Comparison of ENCODE assay signal across 8 cellular contexts in genomic region chr9:135961277-135961705, GRCh38. TPM values are rescaled to one million over a fixed set of nuclear protein-coding genes. Genes with fewer than 3 reads are reported as not detected.
A peak's percentile ranks its signal among the peaks of the same experiment; 100 is the strongest.
DNase-seq lines count a peak whose midpoint lies in the region; ATAC-seq and TF ChIP-seq lines count a peak whose summit lies in the region.

UBAC1 (minus strand) TSS chr9:135961373; CDS start chr9:135961162, 211 bp downstream.

- H3K4me1 ChIP-seq in adrenal gland (replicated peaks in 1 of 2) (peaks cover 6 to 13% of the 10 kb centered on the region in 2 donors), heart right ventricle (peaks cover 4 to 47% (median 38%) of the 10 kb centered on the region in 9 donors)

- peak within 1 kb of the TSS; percentile 34 to 99 (median 62) for H3K4me3 ChIP-seq in adrenal gland
- peak within 1 kb of the TSS; percentile 53 to 97 (median 90) for H3K4me3 ChIP-seq in heart right ventricle

- no peak for TF ChIP-seq POLR2A in adrenal gland (IDR thresholded peaks at IDR 0.05)

- H3K4me1 Mint-ChIP-seq in type B pancreatic cell (ENCODE audit: unreplicated experiment): peaks cover 27% of the 10 kb centered on the region

- no peaks in the 10 kb centered on the region for H3K9me3 Mint-ChIP-seq in type B pancreatic cell

- H3K36me3 ChIP-seq in adrenal gland (replicated peaks in 1 of 2) (no peaks in the 10 kb centered on the region), heart right ventricle (no peaks in the 10 kb centered on the region)

- no peaks in the 10 kb centered on the region for H3K9me3 ChIP-seq in adrenal gland (replicated peaks in 1 of 3)
- no peaks in the 10 kb centered on the region for H3K9me3 ChIP-seq in heart right ventricle

- peak; percentile 90 for DNase-seq in NCI-H146 (lab: John Stamatoyannopoulos, UW)
- peak; percentile 89 to 96 (median 92) for DNase-seq in T-helper 1 cell
- DNase-seq in adrenal gland: peak; percentile 94 to 98 (median 96)
- DNase-seq in heart right ventricle: peak; percentile 95 to 97
- peak; percentile 94 to 100 (median 96) for DNase-seq in posterior cingulate gyrus
- DNase-seq in type B pancreatic cell (ENCODE audit: extremely low spot score, unreplicated experiment): peak; percentile 96

- H3K4me3 Mint-ChIP-seq in type B pancreatic cell: peak within 1 kb of the TSS; percentile 90

- H3K27ac ChIP-seq in adrenal gland (peak within 1 kb of the TSS; percentile 40 to 95 (median 76)), heart right ventricle (peak within 1 kb of the TSS; percentile 81 to 98 (median 96))

- H3K36me3 Mint-ChIP-seq in type B pancreatic cell: no peaks in the 10 kb centered on the region

- peak; percentile 45 for TF ChIP-seq CTCF in GM12873 (IDR thresholded peaks at IDR 0.05; ENCODE audit: insufficient read depth, low read depth, low read length, missing control alignments)
- TF ChIP-seq CTCF in adrenal gland (IDR thresholded peaks at IDR 0.05): peak in 5 of 6 experiments; percentile 21 to 63 (median 47)
- TF ChIP-seq CTCF in heart right ventricle (IDR thresholded peaks at IDR 0.05): peak; percentile 17 to 67 (median 51)
- TF ChIP-seq CTCF in type B pancreatic cell (conservative IDR thresholded peaks at IDR 0.05): peak; percentile 58

- no peaks in the 10 kb centered on the region for H3K27me3 Mint-ChIP-seq in type B pancreatic cell

- intact Hi-C loops in adrenal gland (cut with DNase I) (loop anchor here in 1 of 2 donors (10.0 kb wide), 1 partner anchor 256 kb away; the partner anchor contains the start of gene KCNT1), heart right ventricle (cut with DNase I) (loop anchor here in 5 of 10 donors (2.0 to 5.0 kb wide), 4 partner anchors 54 to 321 kb away; partner anchors contain the start of genes TMEM250 (in 3 of the 5) and CAMSAP1 (in 2 of the 5)), posterior cingulate gyrus (cut with DNase I) (loop anchor here (1.0 to 5.0 kb wide), 3 partner anchors 54 to 157 kb away; partner anchors contain the start of genes CAMSAP1 and TMEM250)

- 0% methylated on average over 9 to 53 of the region's 53 CpGs for WGBS in adrenal gland, 4 donors
- WGBS in heart right ventricle, 2 donors: 0 to 1% methylated on average over 51 to 53 of the region's 53 CpGs

- ATAC-seq in HG02870 (IDR thresholded peaks at IDR 0.05; ENCODE audit: unreplicated experiment): peak; percentile 92
- peak; percentile 84 to 96 (median 93) for ATAC-seq in heart right ventricle

- peak within 1 kb of the TSS; percentile 96 for H3K27ac Mint-ChIP-seq in type B pancreatic cell

- H3K27me3 ChIP-seq in adrenal gland: no peaks in the 10 kb centered on the region
- H3K27me3 ChIP-seq in heart right ventricle: no peaks in the 10 kb centered on the region

RNA-seq across cellular contexts. Expression of gene UBAC1, which starts in this region (rescaled TPM):
- total RNA-seq in adrenal gland: 10 to 100 TPM; 25.5 to 51.8 (median 37.9) TPM
- polyA plus RNA-seq in adrenal gland: 10 to 100 TPM; 20.2 to 63.3 (median 60.5) TPM
- 100 to 1,000 TPM in 2 of 10 donors, 10 to 100 TPM in 8; 73.8 to 138 (median 85.4) TPM for total RNA-seq in heart right ventricle
- polyA plus RNA-seq in heart right ventricle: 100 to 1,000 TPM in 1 of 2 donors, 10 to 100 TPM in 1; 83.8 to 172 TPM
- 34.5 and 45.2 TPM in 2 replicates for total RNA-seq in type B pancreatic cell (ENCODE audit: low replicate concordance)

Comparison
In these comparisons a context has a peak if more than half of its experiments do, and no peak if none do; other contexts are left out.
1. Peak in every context shown above with its lines: DNase-seq, ATAC-seq, H3K4me3 ChIP-seq and H3K27ac ChIP-seq.